ENCODE assay signal across 1 cellular context in genomic region chr7:130009848-130010688, GRCh38.
TF ChIP-seq lines count a peak whose summit lies in the region.

No MANE protein-coding gene starts in this region.

TF ChIP-seq in K562, 482 proteins besides CTCF, POLR2A, EP300 and RAD21 (continued from another document and continues in another):
- TF ChIP-seq VEZF1 (CRISPR knock-in tag; IDR thresholded peaks at IDR 0.05) (peak; percentile 16; the same call in 1 of the 2 replicates), CEBPZ (IDR thresholded peaks at IDR 0.05; ENCODE audit: borderline replicate concordance, low read depth, low read length) (no peak), CREB5 (CRISPR knock-in tag; IDR thresholded peaks at IDR 0.05) (no peak), ZNF133 (CRISPR knock-in tag; IDR thresholded peaks at IDR 0.05) (no peak), MLX (CRISPR knock-in tag; conservative IDR thresholded peaks at IDR 0.05) (no peak), BRD4 (IDR thresholded peaks at IDR 0.05) (no peak), KDM4B (IDR thresholded peaks at IDR 0.05; ENCODE audit: borderline replicate concordance in 2 of 2, low read depth in 1 of 2) (peak in 1 of 2 experiments; percentile 59; a peak in 1 of 4 replicates), ZBTB49 (CRISPR knock-in tag; IDR thresholded peaks at IDR 0.05; ENCODE audit: borderline replicate concordance) (no peak), PBX2 (CRISPR knock-in tag; IDR thresholded peaks at IDR 0.05; ENCODE audit: low read depth) (no peak), PBX2 (tag; conservative IDR thresholded peaks at IDR 0.05; ENCODE audit: low read depth) (no peak), HES1 (IDR thresholded peaks at IDR 0.05; ENCODE audit: low read depth) (peak; percentile 61; the same call in 1 of the 2 replicates), TFAP4 (CRISPR knock-in tag; IDR thresholded peaks at IDR 0.05; ENCODE audit: borderline replicate concordance) (peak; percentile 64; the same call in 1 of the 2 replicates), ZNF609 (CRISPR knock-in tag; IDR thresholded peaks at IDR 0.05; ENCODE audit: borderline replicate concordance) (no peak), FOXA1 (IDR thresholded peaks at IDR 0.05; ENCODE audit: borderline replicate concordance) (no peak), PTRF (tag; IDR thresholded peaks at IDR 0.05) (no peak), ZNF431 (CRISPR knock-in tag; IDR thresholded peaks at IDR 0.05) (peak; percentile 53; the same call in 1 of the 2 replicates), PKNOX1 (IDR thresholded peaks at IDR 0.05) (peak; percentile 26; the same call in 1 of the 2 replicates), ZNF395 (CRISPR knock-in tag; IDR thresholded peaks at IDR 0.05) (peak; percentile 34; the same call in 1 of the 2 replicates), JUND (IDR thresholded peaks at IDR 0.05; ENCODE audit: borderline replicate concordance, low read depth, low read length) (peak; percentile 70; the same call in 1 of the 2 replicates), JUND (tag; IDR thresholded peaks at IDR 0.05; ENCODE audit: borderline replicate concordance, low read depth, low read length) (peak; percentile 80; the same call in 2 of the 3 replicates), SRSF9 (IDR thresholded peaks at IDR 0.05; ENCODE audit: borderline replicate concordance, low read depth, low read length) (no peak), E2F3 (CRISPR knock-in tag; IDR thresholded peaks at IDR 0.05) (no peak), SAP30 (IDR thresholded peaks at IDR 0.05; ENCODE audit: borderline replicate concordance, insufficient read depth, low read depth, low read length, poor library complexity, severe bottlenecking) (no peak), NFRKB (IDR thresholded peaks at IDR 0.05; ENCODE audit: low read depth) (peak; percentile 43; the same call in 1 of the 2 replicates)
